Comparison of ENCODE assay signal across 1 cellular context in genomic region chr9:22097712-22098111, GRCh38.
TF ChIP-seq lines count a peak whose summit lies in the region.

No MANE protein-coding gene starts in this region.

TF ChIP-seq in WTC11, 78 proteins besides CTCF, POLR2A, EP300 and RAD21 (continued from another document):
- TF ChIP-seq ZNF532 (CRISPR knock-in tag; IDR thresholded peaks at IDR 0.05; ENCODE audit: borderline replicate concordance) (no peak), ZNF263 (CRISPR knock-in tag; IDR thresholded peaks at IDR 0.05; ENCODE audit: low read depth) (no peak), ESRRA (CRISPR knock-in tag; IDR thresholded peaks at IDR 0.05; ENCODE audit: borderline replicate concordance) (no peak), IRF2 (CRISPR knock-in tag; IDR thresholded peaks at IDR 0.05; ENCODE audit: borderline replicate concordance, low read depth) (no peak), ZNF423 (CRISPR knock-in tag; IDR thresholded peaks at IDR 0.05) (no peak)
- TF ChIP-seq, protein P1, sequence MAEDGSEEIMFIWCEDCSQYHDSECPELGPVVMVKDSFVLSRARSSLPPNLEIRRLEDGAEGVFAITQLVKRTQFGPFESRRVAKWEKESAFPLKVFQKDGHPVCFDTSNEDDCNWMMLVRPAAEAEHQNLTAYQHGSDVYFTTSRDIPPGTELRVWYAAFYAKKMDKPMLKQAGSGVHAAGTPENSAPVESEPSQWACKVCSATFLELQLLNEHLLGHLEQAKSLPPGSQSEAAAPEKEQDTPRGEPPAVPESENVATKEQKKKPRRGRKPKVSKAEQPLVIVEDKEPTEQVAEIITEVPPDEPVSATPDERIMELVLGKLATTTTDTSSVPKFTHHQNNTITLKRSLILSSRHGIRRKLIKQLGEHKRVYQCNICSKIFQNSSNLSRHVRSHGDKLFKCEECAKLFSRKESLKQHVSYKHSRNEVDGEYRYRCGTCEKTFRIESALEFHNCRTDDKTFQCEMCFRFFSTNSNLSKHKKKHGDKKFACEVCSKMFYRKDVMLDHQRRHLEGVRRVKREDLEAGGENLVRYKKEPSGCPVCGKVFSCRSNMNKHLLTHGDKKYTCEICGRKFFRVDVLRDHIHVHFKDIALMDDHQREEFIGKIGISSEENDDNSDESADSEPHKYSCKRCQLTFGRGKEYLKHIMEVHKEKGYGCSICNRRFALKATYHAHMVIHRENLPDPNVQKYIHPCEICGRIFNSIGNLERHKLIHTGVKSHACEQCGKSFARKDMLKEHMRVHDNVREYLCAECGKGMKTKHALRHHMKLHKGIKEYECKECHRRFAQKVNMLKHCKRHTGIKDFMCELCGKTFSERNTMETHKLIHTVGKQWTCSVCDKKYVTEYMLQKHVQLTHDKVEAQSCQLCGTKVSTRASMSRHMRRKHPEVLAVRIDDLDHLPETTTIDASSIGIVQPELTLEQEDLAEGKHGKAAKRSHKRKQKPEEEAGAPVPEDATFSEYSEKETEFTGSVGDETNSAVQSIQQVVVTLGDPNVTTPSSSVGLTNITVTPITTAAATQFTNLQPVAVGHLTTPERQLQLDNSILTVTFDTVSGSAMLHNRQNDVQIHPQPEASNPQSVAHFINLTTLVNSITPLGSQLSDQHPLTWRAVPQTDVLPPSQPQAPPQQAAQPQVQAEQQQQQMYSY (CRISPR knock-in tag; IDR thresholded peaks at IDR 0.05): no peak
- TF ChIP-seq, protein P2, sequence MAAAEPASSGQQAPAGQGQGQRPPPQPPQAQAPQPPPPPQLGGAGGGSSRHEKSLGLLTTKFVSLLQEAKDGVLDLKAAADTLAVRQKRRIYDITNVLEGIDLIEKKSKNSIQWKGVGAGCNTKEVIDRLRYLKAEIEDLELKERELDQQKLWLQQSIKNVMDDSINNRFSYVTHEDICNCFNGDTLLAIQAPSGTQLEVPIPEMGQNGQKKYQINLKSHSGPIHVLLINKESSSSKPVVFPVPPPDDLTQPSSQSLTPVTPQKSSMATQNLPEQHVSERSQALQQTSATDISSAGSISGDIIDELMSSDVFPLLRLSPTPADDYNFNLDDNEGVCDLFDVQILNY (CRISPR knock-in tag; IDR thresholded peaks at IDR 0.05): no peak
- TF ChIP-seq, protein P3, sequence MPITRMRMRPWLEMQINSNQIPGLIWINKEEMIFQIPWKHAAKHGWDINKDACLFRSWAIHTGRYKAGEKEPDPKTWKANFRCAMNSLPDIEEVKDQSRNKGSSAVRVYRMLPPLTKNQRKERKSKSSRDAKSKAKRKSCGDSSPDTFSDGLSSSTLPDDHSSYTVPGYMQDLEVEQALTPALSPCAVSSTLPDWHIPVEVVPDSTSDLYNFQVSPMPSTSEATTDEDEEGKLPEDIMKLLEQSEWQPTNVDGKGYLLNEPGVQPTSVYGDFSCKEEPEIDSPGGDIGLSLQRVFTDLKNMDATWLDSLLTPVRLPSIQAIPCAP (CRISPR knock-in tag; IDR thresholded peaks at IDR 0.05): no peak
- TF ChIP-seq, protein P4, sequence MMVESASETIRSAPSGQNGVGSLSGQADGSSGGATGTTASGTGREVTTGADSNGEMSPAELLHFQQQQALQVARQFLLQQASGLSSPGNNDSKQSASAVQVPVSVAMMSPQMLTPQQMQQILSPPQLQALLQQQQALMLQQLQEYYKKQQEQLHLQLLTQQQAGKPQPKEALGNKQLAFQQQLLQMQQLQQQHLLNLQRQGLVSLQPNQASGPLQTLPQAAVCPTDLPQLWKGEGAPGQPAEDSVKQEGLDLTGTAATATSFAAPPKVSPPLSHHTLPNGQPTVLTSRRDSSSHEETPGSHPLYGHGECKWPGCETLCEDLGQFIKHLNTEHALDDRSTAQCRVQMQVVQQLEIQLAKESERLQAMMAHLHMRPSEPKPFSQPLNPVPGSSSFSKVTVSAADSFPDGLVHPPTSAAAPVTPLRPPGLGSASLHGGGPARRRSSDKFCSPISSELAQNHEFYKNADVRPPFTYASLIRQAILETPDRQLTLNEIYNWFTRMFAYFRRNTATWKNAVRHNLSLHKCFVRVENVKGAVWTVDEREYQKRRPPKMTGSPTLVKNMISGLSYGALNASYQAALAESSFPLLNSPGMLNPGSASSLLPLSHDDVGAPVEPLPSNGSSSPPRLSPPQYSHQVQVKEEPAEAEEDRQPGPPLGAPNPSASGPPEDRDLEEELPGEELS (CRISPR knock-in tag; IDR thresholded peaks at IDR 0.05): no peak
TF ChIP-seq in WTC11: peak in this region for 0.
